ENCODE assay signal across 1 cellular context in genomic region chr17:72706396-72706981, GRCh38.
TF ChIP-seq lines count a peak whose summit lies in the region.

No MANE protein-coding gene starts in this region.

TF ChIP-seq in A549, 52 proteins besides CTCF, POLR2A, EP300 and RAD21 (continued from another document):
- TF ChIP-seq FOSL2 (IDR thresholded peaks at IDR 0.05) (no peak; the same call in 1 of the 2 replicates), FOSL2 (CRISPR knock-in tag; IDR thresholded peaks at IDR 0.05) (peak; percentile 77), CBX2 (IDR thresholded peaks at IDR 0.05; ENCODE audit: borderline replicate concordance, low read depth) (no peak), HEYL (CRISPR knock-in tag; IDR thresholded peaks at IDR 0.05) (peak; percentile 70), BHLHE40 (IDR thresholded peaks at IDR 0.05; ENCODE audit: low read depth, low read length) (no peak), SREBF2 (IDR thresholded peaks at IDR 0.05) (no peak), MAZ (IDR thresholded peaks at IDR 0.05; ENCODE audit: borderline replicate concordance, low read depth, low read length) (no peak), HOXB13 (CRISPR knock-in tag; IDR thresholded peaks at IDR 0.05; ENCODE audit: low read depth) (peak; percentile 74; the same call in 1 of the 2 replicates), ZC3H11A (IDR thresholded peaks at IDR 0.05) (no peak), TFCP2L1 (CRISPR knock-in tag; IDR thresholded peaks at IDR 0.05) (no peak), CEBPB (IDR thresholded peaks at IDR 0.05) (peak; percentile 93 to 96), PBX3 (IDR thresholded peaks at IDR 0.05) (no peak), ZFP36 (IDR thresholded peaks at IDR 0.05; ENCODE audit: borderline replicate concordance, partially characterized antibody) (peak; percentile 4), REST (IDR thresholded peaks at IDR 0.05) (no peak), POLR2AphosphoS2 (conservative IDR thresholded peaks at IDR 0.05; ENCODE audit: low read length) (no peak), USF2 (IDR thresholded peaks at IDR 0.05) (no peak), NPAS2 (CRISPR knock-in tag; IDR thresholded peaks at IDR 0.05; ENCODE audit: borderline replicate concordance) (no peak), FOXS1 (CRISPR knock-in tag; IDR thresholded peaks at IDR 0.05) (no peak; the same call in 1 of the 2 replicates), E2F6 (IDR thresholded peaks at IDR 0.05; ENCODE audit: borderline replicate concordance, low read depth) (no peak), EHMT2 (IDR thresholded peaks at IDR 0.05; ENCODE audit: low read depth) (peak; percentile 73; the same call in 1 of the 2 replicates), NFE2L2 (conservative IDR thresholded peaks at IDR 0.05; ENCODE audit: low read length) (no peak), JUNB (IDR thresholded peaks at IDR 0.05) (peak; percentile 89), RNF2 (IDR thresholded peaks at IDR 0.05; ENCODE audit: borderline replicate concordance, low read depth) (no peak), SMC3 (IDR thresholded peaks at IDR 0.05) (peak; percentile 59; the same call in 2 of the 3 replicates), HOXB5 (CRISPR knock-in tag; IDR thresholded peaks at IDR 0.05) (0 out of 2 replicates have a peak, but pooled peaks have one; percentile 61), ZNF302 (CRISPR knock-in tag; IDR thresholded peaks at IDR 0.05) (no peak), KDM1A (IDR thresholded peaks at IDR 0.05; ENCODE audit: low read depth) (no peak), GATA3 (IDR thresholded peaks at IDR 0.05; ENCODE audit: borderline replicate concordance) (peak; percentile 92), RARB (CRISPR knock-in tag; IDR thresholded peaks at IDR 0.05) (peak; percentile 42; the same call in 1 of the 2 replicates), MAX (IDR thresholded peaks at IDR 0.05) (peak; percentile 61), ZSCAN20 (CRISPR knock-in tag; IDR thresholded peaks at IDR 0.05) (peak; percentile 89), PHF8 (IDR thresholded peaks at IDR 0.05; ENCODE audit: borderline replicate concordance, low read depth) (no peak), MYC (IDR thresholded peaks at IDR 0.05; ENCODE audit: borderline replicate concordance, low read length) (peak; percentile 40; the same call in 1 of the 2 replicates)
- TF ChIP-seq, protein P1, sequence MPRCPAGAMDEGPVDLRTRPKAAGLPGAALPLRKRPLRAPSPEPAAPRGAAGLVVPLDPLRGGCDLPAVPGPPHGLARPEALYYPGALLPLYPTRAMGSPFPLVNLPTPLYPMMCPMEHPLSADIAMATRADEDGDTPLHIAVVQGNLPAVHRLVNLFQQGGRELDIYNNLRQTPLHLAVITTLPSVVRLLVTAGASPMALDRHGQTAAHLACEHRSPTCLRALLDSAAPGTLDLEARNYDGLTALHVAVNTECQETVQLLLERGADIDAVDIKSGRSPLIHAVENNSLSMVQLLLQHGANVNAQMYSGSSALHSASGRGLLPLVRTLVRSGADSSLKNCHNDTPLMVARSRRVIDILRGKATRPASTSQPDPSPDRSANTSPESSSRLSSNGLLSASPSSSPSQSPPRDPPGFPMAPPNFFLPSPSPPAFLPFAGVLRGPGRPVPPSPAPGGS (IDR thresholded peaks at IDR 0.05) = peak; percentile 95
- TF ChIP-seq, protein P2, sequence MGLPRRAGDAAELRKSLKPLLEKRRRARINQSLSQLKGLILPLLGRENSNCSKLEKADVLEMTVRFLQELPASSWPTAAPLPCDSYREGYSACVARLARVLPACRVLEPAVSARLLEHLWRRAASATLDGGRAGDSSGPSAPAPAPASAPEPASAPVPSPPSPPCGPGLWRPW (IDR thresholded peaks at IDR 0.05) = peak; percentile 83
- TF ChIP-seq, protein P3, sequence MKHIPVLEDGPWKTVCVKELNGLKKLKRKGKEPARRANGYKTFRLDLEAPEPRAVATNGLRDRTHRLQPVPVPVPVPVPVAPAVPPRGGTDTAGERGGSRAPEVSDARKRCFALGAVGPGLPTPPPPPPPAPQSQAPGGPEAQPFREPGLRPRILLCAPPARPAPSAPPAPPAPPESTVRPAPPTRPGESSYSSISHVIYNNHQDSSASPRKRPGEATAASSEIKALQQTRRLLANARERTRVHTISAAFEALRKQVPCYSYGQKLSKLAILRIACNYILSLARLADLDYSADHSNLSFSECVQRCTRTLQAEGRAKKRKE (CRISPR knock-in tag; IDR thresholded peaks at IDR 0.05; ENCODE audit: low read depth) = 0 out of 2 replicates have a peak, but pooled peaks have one; percentile 7
